16 cellular contexts compared by ENCODE assay signal in genomic region chr17:67449885-67450755, GRCh38.
DNase-seq lines count a peak whose midpoint lies in the region; ATAC-seq, FAIRE-seq and TF ChIP-seq lines count a peak whose summit lies in the region.
"Had no signal": no experiment of that assay in that cellular context is flagged by ENCODE, and none has a peak within 500 bp of the region (broad histone marks: within the 10 kb centered on the region; RNA-seq: fewer than 3 reads in every experiment).

No MANE protein-coding gene starts in this region.

- H3K4me2 ChIP-seq in neuronal stem cell (ENCODE audit: insufficient read depth, low read length, poor library complexity, severe bottlenecking), result no peak overlapping the region

- H3K27me3 ChIP-seq in upper lobe of right lung (no peaks in the 10 kb centered on the region), neuronal stem cell (ENCODE audit: control insufficient read depth in 3 of 3, insufficient read depth in 3 of 3, low read depth in 1 of 3, low read length in 3 of 3) (no peaks in the 10 kb centered on the region)
- H3K27me3 ChIP-seq: heart right ventricle, thyroid gland had no signal

- WGBS in neuronal stem cell (ENCODE audit: extremely low coverage in 2 of 2, insufficient read length in 2 of 2, insufficient replicate concordance in 1 of 2), 2 donors, result no CpG with 5 or more reads among the region's 16 CpGs

- H3K79me1 ChIP-seq in neuronal stem cell (ENCODE audit: low read depth, low read length), result no peaks in the 10 kb centered on the region

- no peak overlapping the region for H2AK5ac ChIP-seq in neuronal stem cell (ENCODE audit: low read depth, low read length)

- no peak overlapping the region for H2BK12ac ChIP-seq in neuronal stem cell (ENCODE audit: low read length)

- H3K36me3 ChIP-seq in upper lobe of right lung (no peaks in the 10 kb centered on the region), neuronal stem cell (replicated peaks in 1 of 2; ENCODE audit: control insufficient read depth in 2 of 2, insufficient read depth in 2 of 2, low read length in 2 of 2) (no peaks in the 10 kb centered on the region), kidney (ENCODE audit: control insufficient read depth in 1 of 2, insufficient read depth in 2 of 2, low read length in 2 of 2) (no peaks in the 10 kb centered on the region)
- H3K36me3 ChIP-seq: heart right ventricle, thyroid gland, WERI-Rb-1 had no signal

- H3K9ac ChIP-seq in neuronal stem cell (ENCODE audit: low read depth, low read length, poor library complexity) (no peak overlapping the region), kidney (ENCODE audit: low read length in 2 of 2) (no peak overlapping the region)

- no peak overlapping the region for H2AFZ ChIP-seq in neuronal stem cell (ENCODE audit: low read length)

- no peak overlapping the region for H3K4ac ChIP-seq in neuronal stem cell (ENCODE audit: low read length)

- no peak overlapping the region for H2BK15ac ChIP-seq in neuronal stem cell (ENCODE audit: low read length)

- H4K91ac ChIP-seq in neuronal stem cell (ENCODE audit: low read depth, low read length, poor library complexity), result no peak overlapping the region

- H3K4me1 ChIP-seq in upper lobe of right lung (no peaks in the 10 kb centered on the region), neuronal stem cell (ENCODE audit: control insufficient read depth in 2 of 2, insufficient read depth in 1 of 2, low read depth in 1 of 2, low read length in 2 of 2) (peaks cover 0 to 3% of the 10 kb centered on the region in 2 donors), kidney (ENCODE audit: control insufficient read depth in 1 of 2, insufficient read depth in 1 of 2, low read depth in 1 of 2, low read length in 2 of 2) (peaks cover 3 to 12% of the 10 kb centered on the region in 2 donors)

- H3K9me3 ChIP-seq in upper lobe of right lung, result no peaks in the 10 kb centered on the region
- peaks cover 0 to 3% of the 10 kb centered on the region in 2 donors for H3K9me3 ChIP-seq in neuronal stem cell (replicated peaks in 1 of 2; ENCODE audit: control insufficient read depth in 2 of 2, insufficient read depth in 1 of 2, low read depth in 1 of 2, low read length in 2 of 2)
- no peaks in the 10 kb centered on the region for H3K9me3 ChIP-seq in kidney (ENCODE audit: control insufficient read depth in 1 of 2, low read length in 2 of 2)
- H3K9me3 ChIP-seq: heart right ventricle, thyroid gland had no signal

- intact Hi-C loops in upper lobe of right lung (cut with DNase I), result no loop called here
- intact Hi-C loops in kidney (cut with DNase I), result no loop called here

- no peak for TF ChIP-seq CTCF in fibroblast of villous mesenchyme (IDR thresholded peaks at IDR 0.05; ENCODE audit: insufficient read depth, low read depth, low read length)
- no peak for TF ChIP-seq CTCF in upper lobe of right lung (IDR thresholded peaks at IDR 0.05)
- TF ChIP-seq CTCF in kidney (IDR thresholded peaks at IDR 0.05; ENCODE audit: borderline replicate concordance, extremely low read depth, insufficient read depth), result no peak

- H2BK120ac ChIP-seq in neuronal stem cell (ENCODE audit: low read depth, low read length), result no peak overlapping the region

- H2BK5ac ChIP-seq in neuronal stem cell (ENCODE audit: low read length), result no peak overlapping the region

- H3K4me3 ChIP-seq in fibroblast of villous mesenchyme (ENCODE audit: low read depth, low read length), result no peak overlapping the region
- no peak overlapping the region for H3K4me3 ChIP-seq in upper lobe of right lung
- H3K4me3 ChIP-seq in neuronal stem cell (ENCODE audit: low read length in 2 of 2), result no peak overlapping the region
- no peak overlapping the region for H3K4me3 ChIP-seq in kidney (ENCODE audit: low read length in 2 of 2)
- H3K4me3 ChIP-seq: heart right ventricle, thyroid gland had no signal

- ATAC-seq in upper lobe of right lung, result no peak
- ATAC-seq in HG03025 (IDR thresholded peaks at IDR 0.05; ENCODE audit: low FRiP score, unreplicated experiment), result no peak
- ATAC-seq: heart right ventricle, sciatic nerve had no signal

- FAIRE-seq in kidney (lab: Jason Lieb, UNC), result no peak
- FAIRE-seq: RCC 7860 had no signal

- peak; percentile 52 for DNase-seq in activated CD8-positive, alpha-beta memory T cell treated with anti-CD3 and anti-CD28 coated beads for 24 hours
- no peak for DNase-seq in activated CD8-positive, alpha-beta memory T cell treated with anti-CD3 and anti-CD28 coated beads, Interleukin-2, amount 50 U/mL, for 4 hours
- peak; percentile 48 for DNase-seq in activated CD8-positive, alpha-beta memory T cell treated with anti-CD3 and anti-CD28 coated beads, Interleukin-2, amount 50 U/mL, for 48 hours
- peak; percentile 15 for DNase-seq in fibroblast of villous mesenchyme (ENCODE audit: low read depth)
- DNase-seq in upper lobe of right lung, result peak; percentile 20
- DNase-seq in neuronal stem cell (ENCODE audit: low spot score), result no peak
- DNase-seq in kidney, result no peak
- DNase-seq: heart right ventricle, NCI-H2081, NCI-H748 treated with DMSO at 0.1 percent for 48 hours, occipital lobe, thyroid gland, WERI-Rb-1 had no signal

- H3K27ac ChIP-seq in upper lobe of right lung (no peak overlapping the region), neuronal stem cell (replicated peaks; ENCODE audit: low read length) (no peak overlapping the region), kidney (ENCODE audit: low read depth in 2 of 2, low read length in 2 of 2) (no peak overlapping the region)
- H3K27ac ChIP-seq: thyroid gland, WERI-Rb-1 had no signal

- H3K23ac ChIP-seq in neuronal stem cell (ENCODE audit: low read depth, low read length, poor library complexity), result no peak overlapping the region

- H3K18ac ChIP-seq in neuronal stem cell (ENCODE audit: low read length), result no peak overlapping the region

- H3K14ac ChIP-seq in neuronal stem cell (ENCODE audit: low read length), result no peak overlapping the region

- H4K8ac ChIP-seq in neuronal stem cell (ENCODE audit: low read depth, low read length), result no peak overlapping the region

Comparison
In these comparisons a context has a peak if more than half of its experiments do, and no peak if none do; other contexts are left out.
1. DNase-seq: peak in activated CD8-positive, alpha-beta memory T cell treated with anti-CD3 and anti-CD28 coated beads for 24 hours (single experiment), activated CD8-positive, alpha-beta memory T cell treated with anti-CD3 and anti-CD28 coated beads, Interleukin-2, amount 50 U/mL, for 48 hours (single experiment), fibroblast of villous mesenchyme (single experiment) and upper lobe of right lung (single experiment); none in activated CD8-positive, alpha-beta memory T cell treated with anti-CD3 and anti-CD28 coated beads, Interleukin-2, amount 50 U/mL, for 4 hours (single experiment), neuronal stem cell (single experiment) and kidney (single experiment).